In the genomic region with DNA sequence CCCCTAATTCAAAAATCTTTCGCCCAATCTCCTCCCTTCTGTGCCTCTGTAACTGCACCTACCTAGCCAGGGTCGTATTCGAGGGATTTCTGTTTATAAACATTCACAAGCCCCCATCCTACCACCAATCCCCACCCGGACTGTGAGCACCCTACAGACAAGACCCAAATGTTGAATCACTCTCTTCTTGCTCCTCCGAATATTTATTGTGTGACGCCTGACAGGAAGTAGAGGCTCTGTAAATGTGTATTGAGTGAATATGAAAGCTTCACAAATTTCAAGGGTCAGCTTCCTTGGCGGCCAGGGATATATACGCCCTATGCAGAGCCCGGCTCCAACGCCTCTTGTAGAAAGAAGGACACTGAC, we compare ENCODE assay signal across 8 cellular contexts. TPM values are rescaled to one million over a fixed set of nuclear protein-coding genes. Genes with fewer than 3 reads are reported as not detected.
DNase-seq lines count a peak whose midpoint lies in the region; ATAC-seq and TF ChIP-seq lines count a peak whose summit lies in the region.

No MANE protein-coding gene starts in this region.

- peaks cover 23% of the 10 kb centered on the region for H3K4me1 ChIP-seq in Loucy (ENCODE audit: insufficient read depth, low read length, poor library complexity, severe bottlenecking)
- H3K4me1 ChIP-seq in osteoblast (ENCODE audit: insufficient read depth, low read length) = peaks cover 18% of the 10 kb centered on the region

- H3K36me3 ChIP-seq in Loucy (ENCODE audit: insufficient read depth, low read length) (no peaks in the 10 kb centered on the region), osteoblast (ENCODE audit: insufficient read depth, low read length) (no peaks in the 10 kb centered on the region)

- no peaks in the 10 kb centered on the region for H3K27me3 ChIP-seq in Loucy (ENCODE audit: insufficient read depth, low read length, poor library complexity, severe bottlenecking)
- peaks cover 33% of the 10 kb centered on the region for H3K27me3 ChIP-seq in osteoblast (ENCODE audit: insufficient read depth, low read length)

- in situ Hi-C loops in KBM-7 (cut with MboI; ENCODE audit: low pct_unique_long_range_greater_than_20kb, low sequenced_read_pairs) = no loop called here

- peak overlapping the region; percentile 85 to 87 for H3K4me3 Mint-ChIP-seq in effector memory CD8-positive, alpha-beta T cell

- no peaks in the 10 kb centered on the region for H3K9me3 ChIP-seq in Loucy (ENCODE audit: insufficient read depth, low read depth, low read length)
- H3K9me3 ChIP-seq in osteoblast (ENCODE audit: low read depth, low read length) = no peaks in the 10 kb centered on the region

- no peaks in the 10 kb centered on the region for H3K9me2 ChIP-seq in Loucy (replicated peaks; ENCODE audit: low read depth, low read length)

- H3F3A ChIP-seq in Loucy (ENCODE audit: low read depth) = peaks cover 4% of the 10 kb centered on the region; the same call in 1 of the 2 replicates

- peaks cover 37% of the 10 kb centered on the region for H3K79me2 ChIP-seq in Loucy (ENCODE audit: insufficient read depth, low read length)
- H3K79me2 ChIP-seq in osteoblast (ENCODE audit: insufficient read depth, low read length) = no peaks in the 10 kb centered on the region

- peak overlapping the region; percentile 83 for H3K9ac ChIP-seq in Loucy (ENCODE audit: low read depth, low read length, poor library complexity, severe bottlenecking)

- TF ChIP-seq CTCF in Loucy (conservative IDR thresholded peaks at IDR 0.05; ENCODE audit: low read length) (no peak), osteoblast (IDR thresholded peaks at IDR 0.05; ENCODE audit: extremely low read depth, low read depth, low read length) (no peak)

- H3K36me3 Mint-ChIP-seq in effector memory CD8-positive, alpha-beta T cell (ENCODE audit: insufficient read depth) = peaks cover 6% of the 10 kb centered on the region

- peak overlapping the region; percentile 54 to 83 for H3K27ac Mint-ChIP-seq in effector memory CD8-positive, alpha-beta T cell

- no peak for ATAC-seq in effector memory CD8-positive, alpha-beta T cell (replicated peaks)
- ATAC-seq in HG02759 (IDR thresholded peaks at IDR 0.05; ENCODE audit: unreplicated experiment) (no peak), HG03442 (IDR thresholded peaks at IDR 0.05; ENCODE audit: unreplicated experiment) (no peak)

- peaks cover 8 to 10% of the 10 kb centered on the region in 2 donors for H3K27me3 Mint-ChIP-seq in effector memory CD8-positive, alpha-beta T cell

- peak overlapping the region; percentile 92 for H2AFZ ChIP-seq in Loucy (ENCODE audit: low read length)
- peak overlapping the region; percentile 97 for H2AFZ ChIP-seq in osteoblast (ENCODE audit: low read length)

- peak overlapping the region; percentile 88 for H3K27ac ChIP-seq in osteoblast (ENCODE audit: low read depth, low read length)

- peak overlapping the region; percentile 86 for H3K4me3 ChIP-seq in Loucy (ENCODE audit: low read length, poor library complexity, severe bottlenecking)
- H3K4me3 ChIP-seq in osteoblast (ENCODE audit: insufficient read depth, low read length) = peak overlapping the region; percentile 86

- DNase-seq in DMS79 treated with DMSO at 0.1 percent for 48 hours (lab: John Stamatoyannopoulos, UW) (peak; percentile 56), DMS79 (lab: John Stamatoyannopoulos, UW) (no peak), osteoblast (ENCODE audit: insufficient read length, low spot score, missing footprints) (peak; percentile 74), KBM-7 (no peak)
- no peak for DNase-seq in effector memory CD8-positive, alpha-beta T cell

- H3K4me2 ChIP-seq in Loucy (ENCODE audit: low read depth, low read length, poor library complexity, severe bottlenecking) = peak overlapping the region; percentile 92
- H3K4me2 ChIP-seq in osteoblast (ENCODE audit: insufficient read depth, low read length) = peak overlapping the region; percentile 98

- H3K4me1 Mint-ChIP-seq in effector memory CD8-positive, alpha-beta T cell (ENCODE audit: low read depth in 2 of 2) = peaks cover 5 to 15% of the 10 kb centered on the region in 2 donors

- H3K9me3 Mint-ChIP-seq in effector memory CD8-positive, alpha-beta T cell = no peaks in the 10 kb centered on the region

- H4K20me1 ChIP-seq in Loucy (ENCODE audit: insufficient read depth, low read length, poor library complexity, severe bottlenecking) (no peaks in the 10 kb centered on the region), osteoblast (ENCODE audit: insufficient read depth, low read length) (no peaks in the 10 kb centered on the region)

RNA-seq across cellular contexts. Expression of a gene that starts 1.6 kb away (rescaled TPM):
- 5.6 and 5.8 TPM in 2 replicates for total RNA-seq in osteoblast

Comparison
In these comparisons a context has a peak if more than half of its experiments do, and no peak if none do; other contexts are left out.
1. DNase-seq: peak in DMS79 treated with DMSO at 0.1 percent for 48 hours (single experiment) and osteoblast (single experiment); none in DMS79 (single experiment), effector memory CD8-positive, alpha-beta T cell (0 of 3) and KBM-7 (single experiment).